Comparison of ENCODE assay signal across 15 cellular contexts in genomic region chr7:128341733-128342132, GRCh38. TPM values are rescaled to one million over a fixed set of nuclear protein-coding genes. Genes with fewer than 3 reads are reported as not detected.
DNase-seq lines count a peak whose midpoint lies in the region; ATAC-seq, FAIRE-seq and TF ChIP-seq lines count a peak whose summit lies in the region.
"Had no signal": no experiment of that assay in that cellular context is flagged by ENCODE, and none has a peak within 500 bp of the region (broad histone marks: within the 10 kb centered on the region; RNA-seq: fewer than 3 reads in every experiment).

No MANE protein-coding gene starts in this region.

- H2AFZ ChIP-seq in OCI-LY3 (ENCODE audit: low read depth, low read length) (no peak overlapping the region), endothelial cell of umbilical vein (ENCODE audit: low read depth, low read length) (no peak overlapping the region)

- peaks cover 44% of the 10 kb centered on the region for H3K79me2 ChIP-seq in OCI-LY3 (ENCODE audit: low read length)
- peaks cover 30% of the 10 kb centered on the region for H3K79me2 ChIP-seq in endothelial cell of umbilical vein (ENCODE audit: control insufficient read depth, insufficient read depth, low read length)

- H3K27me3 Mint-ChIP-seq in activated T-cell treated with anti-CD3 and anti-CD28 coated beads, Interleukin-2, amount 50 U/mL, for 72 hours (ENCODE audit: low read depth) = no peaks in the 10 kb centered on the region

- BruUV-seq in endothelial cell of umbilical vein (replicated peaks; lab: Mats Ljungman, UMichigan) = no TSS peak

- intact Hi-C loops in endothelial cell of umbilical vein (cut with micrococcal nuclease) (no loop called here), posterior vena cava (cut with DNase I) (no loop called here)

- H3K4me2 ChIP-seq in OCI-LY3 (ENCODE audit: low read length) = peak overlapping the region; percentile 96; the same call in 1 of the 2 replicates
- H3K4me2 ChIP-seq in endothelial cell of umbilical vein (ENCODE audit: insufficient read depth, low read length) = peak overlapping the region; percentile 94
- H3K4me2 ChIP-seq in skeletal muscle satellite cell (ENCODE audit: low read length) = peak overlapping the region; percentile 83

- no peaks in the 10 kb centered on the region for H3K9me3 Mint-ChIP-seq in activated T-cell treated with anti-CD3 and anti-CD28 coated beads, Interleukin-2, amount 50 U/mL, for 72 hours

- H3K4me1 ChIP-seq in OCI-LY3 (ENCODE audit: low read length) (peaks cover 12% of the 10 kb centered on the region), endothelial cell of umbilical vein (ENCODE audit: control insufficient read depth, extremely low read depth, insufficient read depth, low read length) (peaks cover 10% of the 10 kb centered on the region), skeletal muscle satellite cell (ENCODE audit: control insufficient read depth, insufficient read depth, low read length) (peaks cover 14% of the 10 kb centered on the region)

- dilution Hi-C loops in endothelial cell of umbilical vein (cut with MboI; ENCODE audit: extremely low pct_ligation_motif_present, low sequenced_read_pairs) = no loop called here

- H3K36me3 ChIP-seq in OCI-LY3 (replicated peaks; ENCODE audit: low read depth, low read length) = peaks cover 18% of the 10 kb centered on the region
- H3K36me3 ChIP-seq in endothelial cell of umbilical vein (ENCODE audit: control insufficient read depth in 2 of 2, extremely low read depth in 1 of 2, insufficient read depth in 2 of 2, low read length in 2 of 2) = peaks cover 3 to 9% of the 10 kb centered on the region in 2 experiments
- H3K36me3 ChIP-seq in skeletal muscle satellite cell (ENCODE audit: insufficient read depth, low read length) = peaks cover 22% of the 10 kb centered on the region

- no peak for TF ChIP-seq POLR2A in endothelial cell of umbilical vein (IDR thresholded peaks at IDR 0.05; ENCODE audit: low read depth, low read length)

- CTCF ChIA-PET in endothelial cell of umbilical vein (lab: Charles Lee) = interaction anchor here (1.4 kb wide), 1 partner anchor 46 kb away, joined by 5 read pairs; no protein-coding TSS in a partner anchor

- no peak for ATAC-seq in activated T-cell treated with anti-CD3 and anti-CD28 coated beads, Interleukin-2, amount 50 U/mL, for 72 hours (replicated peaks in 1 of 2)

- H3K9ac ChIP-seq in OCI-LY3 (ENCODE audit: low read length) (no peak overlapping the region), endothelial cell of umbilical vein (replicated peaks; ENCODE audit: extremely low read depth, insufficient read depth, low read length) (no peak overlapping the region), skeletal muscle satellite cell (ENCODE audit: low read depth, low read length) (no peak overlapping the region)

- H3K4me3 ChIP-seq in OCI-LY3 (ENCODE audit: low read length) (no peak overlapping the region), endothelial cell of umbilical vein (replicated peaks in 1 of 3; ENCODE audit: insufficient read depth in 1 of 3, low read depth in 1 of 3, low read length in 3 of 3) (no peak overlapping the region), skeletal muscle satellite cell (ENCODE audit: low read length) (peak overlapping the region; percentile 82)

- no peaks in the 10 kb centered on the region for H3K9me1 ChIP-seq in endothelial cell of umbilical vein (replicated peaks; ENCODE audit: control insufficient read depth, extremely low read depth, insufficient read depth, low read length)

- peaks cover 23% of the 10 kb centered on the region for H3K4me1 Mint-ChIP-seq in activated T-cell treated with anti-CD3 and anti-CD28 coated beads, Interleukin-2, amount 50 U/mL, for 72 hours (ENCODE audit: low read depth)

- peak overlapping the region; percentile 84 to 90 for H3K4me3 Mint-ChIP-seq in activated T-cell treated with anti-CD3 and anti-CD28 coated beads, Interleukin-2, amount 50 U/mL, for 72 hours

- H3K27ac Mint-ChIP-seq in activated T-cell treated with anti-CD3 and anti-CD28 coated beads, Interleukin-2, amount 50 U/mL, for 72 hours = no peak overlapping the region

- FAIRE-seq in endothelial cell of umbilical vein (lab: Jason Lieb, UNC) = no peak
- FAIRE-seq: GM18507, TTC549, urothelium cell line had no signal

- H3K27ac ChIP-seq in OCI-LY3 (ENCODE audit: low read length) (no peak overlapping the region), endothelial cell of umbilical vein (ENCODE audit: insufficient read depth, low read depth, low read length) (no peak overlapping the region)
- H3K27ac ChIP-seq: esophagus squamous epithelium had no signal

- H3K27me3 ChIP-seq in OCI-LY3 (ENCODE audit: low read depth, low read length) (no peaks in the 10 kb centered on the region), endothelial cell of umbilical vein (ENCODE audit: control insufficient read depth in 2 of 2, insufficient read depth in 2 of 2, low read length in 2 of 2) (no peaks in the 10 kb centered on the region), skeletal muscle satellite cell (ENCODE audit: control insufficient read depth, insufficient read depth, low read length) (no peaks in the 10 kb centered on the region)
- H3K27me3 ChIP-seq: esophagus squamous epithelium had no signal

- DNase-seq in activated T-cell treated with anti-CD3 and anti-CD28 coated beads, Interleukin-2, amount 50 U/mL, for 72 hours = no peak
- no peak for DNase-seq in activated T-cell treated with anti-CD3 and anti-CD28 coated beads, Interleukin-2, amount 50 U/mL, for 1 hour
- DNase-seq in endothelial cell of umbilical vein (ENCODE audit: low read depth, low spot score) (no peak), NCI-H1048 (lab: John Stamatoyannopoulos, UW) (no peak), posterior vena cava (ENCODE audit: low spot score) (no peak), NCI-H1417 (lab: John Stamatoyannopoulos, UW) (no peak)
- DNase-seq: activated effector memory CD4-positive, alpha-beta T cell treated with Interleukin-2 at 50 U/mL for 16 hours; esophagus squamous epithelium; NCI-H2171 treated with DMSO at 0.1 percent for 48 hours had no signal

- peaks cover 0 to 5% of the 10 kb centered on the region in 2 donors for H3K36me3 Mint-ChIP-seq in activated T-cell treated with anti-CD3 and anti-CD28 coated beads, Interleukin-2, amount 50 U/mL, for 72 hours (ENCODE audit: insufficient read depth in 2 of 2)

- no peak for TF ChIP-seq CTCF in OCI-LY3 (IDR thresholded peaks at IDR 0.05; ENCODE audit: low read depth, low read length)
- no peak for TF ChIP-seq CTCF in endothelial cell of umbilical vein (IDR thresholded peaks at IDR 0.05; ENCODE audit: extremely low read depth in 1 of 2, insufficient read depth in 1 of 2, low read depth in 1 of 2, low read length in 2 of 2)

- H3K9me3 ChIP-seq in OCI-LY3 (ENCODE audit: insufficient read depth, low read length) (no peaks in the 10 kb centered on the region), endothelial cell of umbilical vein (replicated peaks; ENCODE audit: control insufficient read depth, insufficient read depth, low read length) (no peaks in the 10 kb centered on the region), skeletal muscle satellite cell (replicated peaks; ENCODE audit: low read length) (no peaks in the 10 kb centered on the region)
- H3K9me3 ChIP-seq: esophagus squamous epithelium had no signal

- POLR2A ChIA-PET in endothelial cell of umbilical vein (lab: Charles Lee) = no interaction called here

- H4K20me1 ChIP-seq in OCI-LY3 (ENCODE audit: insufficient read depth, low read length) (peaks cover 10% of the 10 kb centered on the region; the same call in 1 of the 2 replicates), endothelial cell of umbilical vein (replicated peaks; ENCODE audit: control insufficient read depth, extremely low read depth, insufficient read depth, low read length) (no peaks in the 10 kb centered on the region)

TF ChIP-seq in endothelial cell of umbilical vein, 7 proteins besides CTCF, POLR2A, EP300 and RAD21:
- no peak for TF ChIP-seq JUN (IDR thresholded peaks at IDR 0.05; ENCODE audit: borderline replicate concordance, insufficient read depth, insufficient read length, low read depth)
- no peak for TF ChIP-seq MAX (IDR thresholded peaks at IDR 0.05; ENCODE audit: insufficient read depth, insufficient read length)

RNA-seq across cellular contexts. Expression of gene RBM28, which starts 2.0 kb away (rescaled TPM):
- 10 to 100 TPM; 38.9 to 52.3 TPM for total RNA-seq in activated T-cell treated with anti-CD3 and anti-CD28 coated beads, Interleukin-2, amount 50 U/mL, for 72 hours
- 58.5 and 58.7 TPM in 2 replicates for total RNA-seq in endothelial cell of umbilical vein
- 7.2 and 11.6 TPM in 2 replicates for polyA plus RNA-seq in endothelial cell of umbilical vein
- 17.7 and 18.8 TPM in 2 replicates for polyA plus RNA-seq in endothelial cell of umbilical vein (2011; cell fraction: cytosol; rRNA removed)
- polyA plus RNA-seq in endothelial cell of umbilical vein (2011; cell fraction: nucleus; rRNA removed) = 55.3 and 82.8 TPM in 2 replicates
- 36.5 and 52.9 TPM in 2 replicates for polyA plus RNA-seq in endothelial cell of umbilical vein (2012)
- polyA minus RNA-seq in endothelial cell of umbilical vein = 10.4 and 11.5 TPM in 2 replicates
- 23.6 TPM for polyA minus RNA-seq in endothelial cell of umbilical vein (2011; cell fraction: cytosol; rRNA and poly(A)+ RNA removed)
- 8.8 and 14.1 TPM in 2 replicates for polyA minus RNA-seq in endothelial cell of umbilical vein (2011; cell fraction: nucleus; rRNA and poly(A)+ RNA removed)
- 14.9 and 18.3 TPM in 2 replicates for total RNA-seq in skeletal muscle satellite cell (2012; rRNA removed)
- total RNA-seq in posterior vena cava = 10 to 100 TPM; 32.9 to 33.9 TPM

RNA-seq across cellular contexts. Expression of gene PRRT4, which starts 19.8 kb away (rescaled TPM):
- under 1 TPM; 0.14 to 0.70 TPM for total RNA-seq in activated T-cell treated with anti-CD3 and anti-CD28 coated beads, Interleukin-2, amount 50 U/mL, for 72 hours
- not detected in 2 replicates for total RNA-seq in endothelial cell of umbilical vein
- polyA plus RNA-seq in endothelial cell of umbilical vein = 0.03 and 0.08 TPM in 2 replicates
- polyA plus RNA-seq in endothelial cell of umbilical vein (2011; cell fraction: cytosol; rRNA removed) = 0.01 TPM in 1 of 2 replicates, not detected in the other
- polyA plus RNA-seq in endothelial cell of umbilical vein (2011; cell fraction: nucleus; rRNA removed) = not detected in 2 replicates
- polyA plus RNA-seq in endothelial cell of umbilical vein (2012) = not detected in 2 replicates
- not detected in 2 replicates for polyA minus RNA-seq in endothelial cell of umbilical vein
- not detected for polyA minus RNA-seq in endothelial cell of umbilical vein (2011; cell fraction: cytosol; rRNA and poly(A)+ RNA removed)
- not detected in 2 replicates for polyA minus RNA-seq in endothelial cell of umbilical vein (2011; cell fraction: nucleus; rRNA and poly(A)+ RNA removed)
- under 0.01 and 0.44 TPM in 2 replicates for total RNA-seq in skeletal muscle satellite cell (2012; rRNA removed)
- 1 to 10 TPM in 1 of 2 donors, under 1 TPM in 1; 0.43 to 1.2 TPM for total RNA-seq in posterior vena cava
- total RNA-seq: RPMI7951 had no signal
